3 cellular contexts compared by ENCODE assay signal in genomic region chr16:66955363-66956025, GRCh38. TPM values are rescaled to one million over a fixed set of nuclear protein-coding genes. Genes with fewer than 3 reads are reported as not detected.
"Had no signal": no experiment of that assay in that cellular context is flagged by ENCODE, and none has a peak within 500 bp of the region (broad histone marks: within the 10 kb centered on the region; RNA-seq: fewer than 3 reads in every experiment).

No MANE protein-coding gene starts in this region.

RNA-seq across cellular contexts. Expression of gene CES3, which starts 5.6 kb away (rescaled TPM):
- total RNA-seq: osteoblast, urinary bladder had no signal
- polyA plus RNA-seq: naive thymus-derived CD4-positive, alpha-beta T cell had no signal

RNA-seq across cellular contexts. Expression of gene RRAD, which starts 30.2 kb away (rescaled TPM):
- polyA plus RNA-seq: naive thymus-derived CD4-positive, alpha-beta T cell had no signal
